In the genomic region with DNA sequence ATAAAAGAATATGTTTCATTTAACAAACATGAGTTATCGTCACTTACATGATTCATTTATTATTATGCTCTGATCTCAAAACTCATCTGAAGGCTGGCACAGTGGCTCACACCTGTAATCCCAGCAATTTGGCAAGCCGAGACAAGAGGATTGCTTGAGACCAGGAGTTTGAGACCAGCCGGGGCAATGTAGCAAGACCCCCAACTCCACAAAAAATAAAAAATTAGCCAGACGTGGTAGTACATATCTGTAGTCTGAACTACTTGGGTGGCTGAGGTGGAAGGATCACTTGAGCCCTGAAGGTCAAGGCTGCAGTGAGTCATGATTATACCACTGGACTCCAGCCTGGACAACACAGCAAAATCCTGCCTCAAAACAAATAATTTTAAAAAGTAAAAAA, we compare ENCODE assay signal across 29 cellular contexts.
"Had no signal": no experiment of that assay in that cellular context is flagged by ENCODE, and none has a peak within 500 bp of the region (broad histone marks: within the 10 kb centered on the region; RNA-seq: fewer than 3 reads in every experiment).

No MANE protein-coding gene starts in this region.

- H3K27me3 ChIP-seq: brain microvascular endothelial cell, neutrophil, pancreas, sigmoid colon, tibial nerve had no signal

- H3K4me1 ChIP-seq: pancreas, prostate gland had no signal

- H3K36me3 ChIP-seq: brain microvascular endothelial cell, pancreas, prostate gland, sigmoid colon had no signal

- DNase-seq: activated CD4-positive, alpha-beta T cell treated with anti-CD3 and anti-CD28 coated beads for 4 hours; activated CD4-positive, alpha-beta T cell treated with anti-CD3 and anti-CD28 coated beads, Interleukin-2, amount 50 U/mL, for 4 hours; activated effector memory CD4-positive, alpha-beta T cell treated with Interleukin-2 at 50 U/mL for 16 hours; activated naive CD4-positive, alpha-beta T cell treated with anti-CD3 and anti-CD28 coated beads for 36 hours; activated naive CD8-positive, alpha-beta T cell treated with anti-CD3 and anti-CD28 coated beads for 36 hours; activated T-cell treated with anti-CD3 and anti-CD28 coated beads for 4 hours; amniotic stem cell; brain microvascular endothelial cell; cortex of kidney; foreskin fibroblast; head of caudate nucleus; hippocampal formation; left cardiac atrium; left ventricle myocardium superior; mammary epithelial cell; naive B cell; nephron progenitor cell; pancreas; retina; sigmoid colon; stimulated activated CD4-positive, alpha-beta T cell treated with anti-CD3 and anti-CD28 coated beads, Interleukin-1b, Interleukin-23, amount 100 ng/mL, for 48 hours; stimulated activated CD4-positive, alpha-beta T cell treated with anti-CD3 and anti-CD28 coated beads, Interleukin-4, amount 100 ng/mL, for 4 hours; stimulated activated CD8-positive, alpha-beta memory T cell treated with anti-CD3 and anti-CD28 coated beads, Interleukin-4, amount 100 ng/mL, for 48 hours; stimulated activated naive CD4-positive, alpha-beta T cell treated with Interleukin-2 at 50 U/mL for 16 hours had no signal

- H3K27ac ChIP-seq: brain microvascular endothelial cell, neutrophil, pancreas, prostate gland, sigmoid colon, tibial nerve had no signal

- H3K4me3 ChIP-seq: pancreas, prostate gland, sigmoid colon, smooth muscle cell, tibial nerve had no signal

- H3K4me3 Mint-ChIP-seq: activated naive CD4-positive, alpha-beta T cell treated with anti-CD3 and anti-CD28 coated beads for 36 hours; activated naive CD8-positive, alpha-beta T cell treated with anti-CD3 and anti-CD28 coated beads for 36 hours; mesothelial cell of epicardium; naive B cell; nephron progenitor cell had no signal

- H3K4me2 ChIP-seq: smooth muscle cell had no signal

- H3K9me3 Mint-ChIP-seq: activated naive CD4-positive, alpha-beta T cell treated with anti-CD3 and anti-CD28 coated beads for 36 hours; activated naive CD8-positive, alpha-beta T cell treated with anti-CD3 and anti-CD28 coated beads for 36 hours had no signal

- H3K9me3 ChIP-seq: neutrophil, pancreas, prostate gland, sigmoid colon, tibial nerve had no signal

- H3K27me3 Mint-ChIP-seq: activated naive CD8-positive, alpha-beta T cell treated with anti-CD3 and anti-CD28 coated beads for 36 hours; naive B cell had no signal

- H3K27ac Mint-ChIP-seq: activated naive CD4-positive, alpha-beta T cell treated with anti-CD3 and anti-CD28 coated beads for 36 hours; activated naive CD8-positive, alpha-beta T cell treated with anti-CD3 and anti-CD28 coated beads for 36 hours; mesothelial cell of epicardium; nephron progenitor cell had no signal

- ATAC-seq: left cardiac atrium, left ventricle myocardium superior, pancreas had no signal
